Comparison of ENCODE assay signal across 14 cellular contexts in genomic region chr12:121989951-121990647, GRCh38.
"Had no signal": no experiment of that assay in that cellular context is flagged by ENCODE, and none has a peak within 500 bp of the region (broad histone marks: within the 10 kb centered on the region; RNA-seq: fewer than 3 reads in every experiment).

No MANE protein-coding gene starts in this region.

- H3K9me3 ChIP-seq: ascending aorta, breast epithelium had no signal

- H3K27ac Mint-ChIP-seq: activated naive CD8-positive, alpha-beta T cell treated with anti-CD3 and anti-CD28 coated beads, Interleukin-2, amount 50 U/mL, for 24 hours; effector memory CD8-positive, alpha-beta T cell; immature natural killer cell; natural killer cell had no signal

- ATAC-seq: activated naive CD8-positive, alpha-beta T cell treated with anti-CD3 and anti-CD28 coated beads, Interleukin-2, amount 50 U/mL, for 24 hours; effector memory CD8-positive, alpha-beta T cell; natural killer cell; sciatic nerve had no signal

- H3K9me3 Mint-ChIP-seq: activated naive CD8-positive, alpha-beta T cell treated with anti-CD3 and anti-CD28 coated beads, Interleukin-2, amount 50 U/mL, for 24 hours; activated T-helper 17 cell treated with anti-CD3 and anti-CD28 coated beads, Interleukin-2, amount 50 U/mL, for 72 hours; effector memory CD8-positive, alpha-beta T cell; immature natural killer cell; natural killer cell had no signal

- H3K4me3 ChIP-seq: ascending aorta, breast epithelium had no signal

- DNase-seq: activated CD4-positive, alpha-beta T cell treated with anti-CD3 and anti-CD28 coated beads, Interleukin-2, amount 50 U/mL, for 1 hour; activated naive CD4-positive, alpha-beta T cell treated with Interleukin-2 at 50 U/mL for 16 hours; activated naive CD8-positive, alpha-beta T cell treated with anti-CD3 and anti-CD28 coated beads, Interleukin-2, amount 50 U/mL, for 24 hours; activated T-cell treated with anti-CD3 and anti-CD28 coated beads for 4 hours; dermis blood vessel endothelial cell; effector memory CD8-positive, alpha-beta T cell; foreskin melanocyte; immature natural killer cell; mesendoderm; natural killer cell had no signal

- H3K27ac ChIP-seq: ascending aorta, breast epithelium had no signal

- H3K27me3 Mint-ChIP-seq: activated T-helper 17 cell treated with anti-CD3 and anti-CD28 coated beads, Interleukin-2, amount 50 U/mL, for 72 hours; effector memory CD8-positive, alpha-beta T cell had no signal

- H3K4me3 Mint-ChIP-seq: activated naive CD8-positive, alpha-beta T cell treated with anti-CD3 and anti-CD28 coated beads, Interleukin-2, amount 50 U/mL, for 24 hours; effector memory CD8-positive, alpha-beta T cell; immature natural killer cell; natural killer cell had no signal

- H3K4me1 Mint-ChIP-seq: natural killer cell had no signal

- H3K36me3 ChIP-seq: ascending aorta, breast epithelium had no signal

- H3K36me3 Mint-ChIP-seq: immature natural killer cell, natural killer cell had no signal

- H3K27me3 ChIP-seq: ascending aorta, breast epithelium had no signal

- H3K4me1 ChIP-seq: ascending aorta, breast epithelium had no signal
